In genomic region chr14:81268016-81268416, GRCh38 we compare ENCODE assay signal across 13 cellular contexts. TPM values are rescaled to one million over a fixed set of nuclear protein-coding genes. Genes with fewer than 3 reads are reported as not detected.
DNase-seq lines count a peak whose midpoint lies in the region; ATAC-seq and TF ChIP-seq lines count a peak whose summit lies in the region.
"Had no signal": no experiment of that assay in that cellular context is flagged by ENCODE, and none has a peak within 500 bp of the region (broad histone marks: within the 10 kb centered on the region; RNA-seq: fewer than 3 reads in every experiment).

No MANE protein-coding gene starts in this region.

- peaks cover 46% of the 10 kb centered on the region for H3K4me1 ChIP-seq in DND-41 (ENCODE audit: insufficient read depth, low read length)

- H3K27me3 ChIP-seq in DND-41 (ENCODE audit: insufficient read depth, low read length, poor library complexity) (no peaks in the 10 kb centered on the region), kidney epithelial cell (ENCODE audit: control insufficient read depth, insufficient read depth, low read length) (no peaks in the 10 kb centered on the region)
- H3K27me3 ChIP-seq: cardiac muscle cell, stomach had no signal

- no peaks in the 10 kb centered on the region for H3K79me2 ChIP-seq in DND-41 (ENCODE audit: insufficient read depth, low read length)

- no peaks in the 10 kb centered on the region for H4K20me1 ChIP-seq in DND-41 (ENCODE audit: insufficient read depth, low read length)

- H3K4me1 Mint-ChIP-seq in activated CD8-positive, alpha-beta T cell treated with anti-CD3 and anti-CD28 coated beads for 36 hours (ENCODE audit: low read depth), result no peaks in the 10 kb centered on the region

- peak; percentile 51 for TF ChIP-seq CTCF in DND-41 (IDR thresholded peaks at IDR 0.05; ENCODE audit: borderline replicate concordance, extremely low read depth, low read length, poor library complexity, severe bottlenecking)
- no peak for TF ChIP-seq CTCF in activated CD8-positive, alpha-beta T cell treated with anti-CD3 and anti-CD28 coated beads for 36 hours (IDR thresholded peaks at IDR 0.05)
- no peak for TF ChIP-seq CTCF in kidney epithelial cell (IDR thresholded peaks at IDR 0.05; ENCODE audit: insufficient read depth, low read length, poor library complexity, severe bottlenecking)

- H3K36me3 Mint-ChIP-seq in activated CD8-positive, alpha-beta T cell treated with anti-CD3 and anti-CD28 coated beads for 36 hours (ENCODE audit: low read depth), result no peaks in the 10 kb centered on the region

- H3K9me3 Mint-ChIP-seq in activated CD8-positive, alpha-beta T cell treated with anti-CD3 and anti-CD28 coated beads for 36 hours, result no peaks in the 10 kb centered on the region

- peak; percentile 63 for DNase-seq in DND-41
- no peak for DNase-seq in activated CD8-positive, alpha-beta T cell treated with anti-CD3 and anti-CD28 coated beads for 36 hours
- DNase-seq in kidney epithelial cell (ENCODE audit: low read depth), result peak; percentile 39
- DNase-seq in left colon, result no peak
- DNase-seq in cortex of kidney (lab: John Stamatoyannopoulos, UW), result no peak
- no peak for DNase-seq in superior temporal gyrus (ENCODE audit: extremely low spot score)
- DNase-seq: activated CD8-positive, alpha-beta memory T cell treated with anti-CD3 and anti-CD28 coated beads for 24 hours; NCI-H446; stomach had no signal

- H3K9me3 ChIP-seq in DND-41 (ENCODE audit: insufficient read depth, low read length, severe bottlenecking), result no peaks in the 10 kb centered on the region
- H3K9me3 ChIP-seq: stomach had no signal

- intact Hi-C loops in activated CD8-positive, alpha-beta T cell treated with anti-CD3 and anti-CD28 coated beads for 36 hours (cut with micrococcal nuclease), result loop anchor here (1.0 kb wide), 1 partner anchor 185 kb away; no protein-coding TSS in a partner anchor
- intact Hi-C loops in left colon (cut with DNase I, micrococcal nuclease), result loop anchor here (2.0 to 10.0 kb wide), 2 partner anchors 185 to 187 kb away; no protein-coding TSS in a partner anchor

- peak overlapping the region; percentile 65 for H3K4me2 ChIP-seq in DND-41 (ENCODE audit: insufficient read depth, low read length)

- H3K9ac ChIP-seq in DND-41 (ENCODE audit: low read depth, low read length), result peak overlapping the region; percentile 37

- H2AFZ ChIP-seq in DND-41 (ENCODE audit: low read depth, low read length), result peak overlapping the region; percentile 60

- no peak overlapping the region for H3K4me3 Mint-ChIP-seq in activated CD8-positive, alpha-beta T cell treated with anti-CD3 and anti-CD28 coated beads for 36 hours

- H3K36me3 ChIP-seq in DND-41 (ENCODE audit: insufficient read depth, low read length) (no peaks in the 10 kb centered on the region), kidney epithelial cell (ENCODE audit: control insufficient read depth, insufficient read depth, low read length) (no peaks in the 10 kb centered on the region)
- H3K36me3 ChIP-seq: cardiac muscle cell had no signal

- POLR2A ChIA-PET in activated CD8-positive, alpha-beta T cell treated with anti-CD3 and anti-CD28 coated beads for 36 hours (lab: Charles Lee), result no interaction called here

- peak; percentile 92 for ATAC-seq in DND-41 (ENCODE audit: insufficient read depth, low read depth)
- peak; percentile 50 for ATAC-seq in HG03159 (IDR thresholded peaks at IDR 0.05; ENCODE audit: unreplicated experiment)
- ATAC-seq in activated CD8-positive, alpha-beta T cell treated with anti-CD3 and anti-CD28 coated beads for 36 hours, result peak; percentile 37
- ATAC-seq in HG03378 (IDR thresholded peaks at IDR 0.05; ENCODE audit: unreplicated experiment), result no peak
- no peak for ATAC-seq in left colon

- no peak overlapping the region for H3K27ac Mint-ChIP-seq in activated CD8-positive, alpha-beta T cell treated with anti-CD3 and anti-CD28 coated beads for 36 hours

- H3K27me3 Mint-ChIP-seq in activated CD8-positive, alpha-beta T cell treated with anti-CD3 and anti-CD28 coated beads for 36 hours, result peaks cover 22% of the 10 kb centered on the region

- peak overlapping the region; percentile 81 for H3K27ac ChIP-seq in DND-41 (ENCODE audit: low read length)
- H3K27ac ChIP-seq: cardiac muscle cell, SK-N-MC, stomach had no signal

- H3K4me3 ChIP-seq in DND-41 (ENCODE audit: low read depth in 1 of 2, low read length in 2 of 2) (peak overlapping the region in 1 of 2 experiments; percentile 38; a peak in 2 of 4 replicates), kidney epithelial cell (ENCODE audit: low read depth, low read length) (no peak overlapping the region)
- H3K4me3 ChIP-seq: cardiac muscle cell, SK-N-MC, stomach had no signal

- CTCF ChIA-PET in activated CD8-positive, alpha-beta T cell treated with anti-CD3 and anti-CD28 coated beads for 36 hours (lab: Charles Lee), result interaction anchor here (1.0 to 7.2 kb wide), 6 partner anchors 54 to 197 kb away, joined by 3 to 82 read pairs (median 6); no protein-coding TSS in a partner anchor

RNA-seq across cellular contexts. Expression of gene GTF2A1, which starts 47.3 kb away (rescaled TPM):
- 10 to 100 TPM; 34.3 to 35.9 TPM for total RNA-seq in activated CD8-positive, alpha-beta T cell treated with anti-CD3 and anti-CD28 coated beads for 36 hours
- total RNA-seq in kidney epithelial cell (24.7 and 31.9 TPM in 2 replicates), left colon (10 to 100 TPM; 23.9 to 29.5 TPM)

Comparison
In these comparisons a context has a peak if more than half of its experiments do, and no peak if none do; other contexts are left out.
1. ATAC-seq: peak in DND-41 (single experiment), HG03159 (single experiment) and activated CD8-positive, alpha-beta T cell treated with anti-CD3 and anti-CD28 coated beads for 36 hours (single experiment); none in HG03378 (single experiment) and left colon (single experiment).
2. DNase-seq: peak in DND-41 (single experiment) and kidney epithelial cell (single experiment); none in activated CD8-positive, alpha-beta T cell treated with anti-CD3 and anti-CD28 coated beads for 36 hours (single experiment), left colon (0 of 2), cortex of kidney (single experiment) and superior temporal gyrus (single experiment).